ENCODE assay signal across 10 cellular contexts in genomic region chr5:168159425-168159824, GRCh38.
A peak's percentile ranks its signal among the peaks of the same experiment; 100 is the strongest.
DNase-seq lines count a peak whose midpoint lies in the region; ATAC-seq and TF ChIP-seq lines count a peak whose summit lies in the region.
"Had no signal": no experiment of that assay in that cellular context is flagged by ENCODE, and none has a peak within 500 bp of the region (broad histone marks: within the 10 kb centered on the region; RNA-seq: fewer than 3 reads in every experiment).

No MANE protein-coding gene starts in this region.

- intact Hi-C loops in Calu3 (cut with micrococcal nuclease; ENCODE audit: unreplicated experiment), result no loop called here

- DNase-seq in Calu3 (peak; percentile 62), NCI-H1092 (lab: John Stamatoyannopoulos, UW) (peak; percentile 25), endothelial cell (ENCODE audit: low spot score) (peak; percentile 53), HPDE6-E6E7 (ENCODE audit: extremely low spot score) (no peak), foreskin fibroblast (no peak)
- no peak for DNase-seq in activated naive CD4-positive, alpha-beta T cell treated with Interleukin-2 at 50 U/mL for 16 hours
- DNase-seq: activated naive CD4-positive, alpha-beta T cell had no signal

- H3K36me3 Mint-ChIP-seq in Calu3 (ENCODE audit: insufficient read depth, unreplicated experiment) (peaks cover 5% of the 10 kb centered on the region), endothelial cell (ENCODE audit: low read depth, unreplicated experiment) (no peaks in the 10 kb centered on the region)

- H3K4me3 Mint-ChIP-seq in Calu3 (ENCODE audit: low read depth, unreplicated experiment) (no peak overlapping the region), endothelial cell (ENCODE audit: unreplicated experiment) (no peak overlapping the region)
- H3K4me3 Mint-ChIP-seq: stimulated activated naive CD8-positive, alpha-beta T cell treated with anti-CD3 and anti-CD28 coated beads, Interleukin-15, Interleukin-2, amounts not matched to agents 100 ng/mL and 50 ng/mL, for 24 hours had no signal

- H3K27ac Mint-ChIP-seq in Calu3 (ENCODE audit: unreplicated experiment) (no peak overlapping the region), endothelial cell (ENCODE audit: unreplicated experiment) (peak overlapping the region; percentile 76)
- H3K27ac Mint-ChIP-seq: stimulated activated naive CD8-positive, alpha-beta T cell treated with anti-CD3 and anti-CD28 coated beads, Interleukin-15, Interleukin-2, amounts not matched to agents 100 ng/mL and 50 ng/mL, for 24 hours had no signal

- CTCF ChIA-PET in Calu3 (lab: Charles Lee), result interaction anchor here (1.7 kb wide), 1 partner anchor 11 kb away, joined by 3 read pairs; no protein-coding TSS in a partner anchor

- H3K4me1 Mint-ChIP-seq in Calu3 (ENCODE audit: low read depth, unreplicated experiment), result peaks cover 17% of the 10 kb centered on the region
- peaks cover 6% of the 10 kb centered on the region for H3K4me1 Mint-ChIP-seq in endothelial cell (ENCODE audit: unreplicated experiment)

- TF ChIP-seq CTCF in Calu3 (IDR thresholded peaks at IDR 0.05; ENCODE audit: unreplicated experiment) (no peak), endothelial cell (IDR thresholded peaks at IDR 0.05; ENCODE audit: unreplicated experiment) (no peak), foreskin fibroblast (IDR thresholded peaks at IDR 0.05; ENCODE audit: low read depth, low read length) (no peak)

- no TSS peak for BruUV-seq in Calu3 (replicated peaks; lab: Mats Ljungman, UMichigan)

- H3K4me3 ChIP-seq in foreskin fibroblast (ENCODE audit: low read depth in 1 of 2, low read length in 2 of 2), result no peak overlapping the region

- H3K9me3 Mint-ChIP-seq in Calu3 (ENCODE audit: low read depth, unreplicated experiment) (no peaks in the 10 kb centered on the region), endothelial cell (ENCODE audit: unreplicated experiment) (no peaks in the 10 kb centered on the region)
- H3K9me3 Mint-ChIP-seq: stimulated activated naive CD8-positive, alpha-beta T cell treated with anti-CD3 and anti-CD28 coated beads, Interleukin-15, Interleukin-2, amounts not matched to agents 100 ng/mL and 50 ng/mL, for 24 hours had no signal

- ATAC-seq in GM21619 (IDR thresholded peaks at IDR 0.05; ENCODE audit: unreplicated experiment) (peak; percentile 65), esophagus mucosa (no peak)

- H3K27me3 Mint-ChIP-seq in Calu3 (ENCODE audit: unreplicated experiment), result peaks cover 20% of the 10 kb centered on the region
- peaks cover 7% of the 10 kb centered on the region for H3K27me3 Mint-ChIP-seq in endothelial cell (ENCODE audit: unreplicated experiment)

Comparison
In these comparisons a context has a peak if more than half of its experiments do, and no peak if none do; other contexts are left out.
1. DNase-seq: peak in Calu3 (single experiment), NCI-H1092 (single experiment) and endothelial cell (single experiment); none in HPDE6-E6E7 (single experiment), activated naive CD4-positive, alpha-beta T cell treated with Interleukin-2 at 50 U/mL for 16 hours (single experiment) and foreskin fibroblast (0 of 2).